In the genomic region with DNA sequence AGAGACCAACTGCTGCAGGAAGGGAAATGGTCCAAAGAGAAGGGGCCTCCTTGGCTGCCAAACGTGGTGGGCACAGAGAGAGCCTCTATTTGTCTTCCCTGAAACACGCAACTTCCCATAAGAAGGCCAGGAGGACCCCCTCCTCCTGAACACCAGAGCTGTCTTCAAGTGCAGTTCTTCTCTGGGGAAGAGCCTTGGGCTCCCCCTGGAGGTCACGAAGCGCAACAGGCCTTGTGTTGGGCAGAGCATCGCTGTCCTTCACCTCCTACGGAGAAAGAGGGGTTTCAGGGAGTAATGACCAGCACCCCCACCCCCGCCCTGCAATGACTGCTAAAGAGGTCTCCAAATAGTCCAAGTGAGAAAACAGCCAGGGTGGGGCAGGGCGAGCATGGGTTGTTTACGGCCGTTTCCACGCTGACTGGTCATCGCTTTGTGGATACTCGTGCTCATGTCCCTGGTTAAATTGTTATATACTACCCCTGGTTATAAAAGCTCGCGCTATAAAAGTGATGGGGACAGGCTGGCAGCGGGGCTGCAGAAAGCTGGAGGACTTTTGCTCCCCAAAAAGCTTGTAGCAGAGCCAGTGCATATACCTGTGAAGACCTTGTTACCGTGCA, we compare ENCODE assay signal across 8 cellular contexts.
DNase-seq lines count a peak whose midpoint lies in the region; ATAC-seq, FAIRE-seq and TF ChIP-seq lines count a peak whose summit lies in the region.

No MANE protein-coding gene starts in this region.

- ATAC-seq in pancreas: peak in 3 of 4 donors; percentile 63 to 74 (median 72)
- ATAC-seq in HG02840 (IDR thresholded peaks at IDR 0.05; ENCODE audit: low FRiP score, unreplicated experiment): no peak
- no peak for ATAC-seq in GM18505 (IDR thresholded peaks at IDR 0.05; ENCODE audit: unreplicated experiment)

- H3K4me3 ChIP-seq in epithelial cell of esophagus (ENCODE audit: low read length) (no peak overlapping the region), pancreas (no peak overlapping the region)

- peak; percentile 40 for DNase-seq in COR-L47 (lab: John Stamatoyannopoulos, UW)
- DNase-seq in HEK293T (ENCODE audit: extremely low spot score): peak; percentile 39
- peak; percentile 11 for DNase-seq in SW480 (ENCODE audit: low spot score)
- peak; percentile 11 for DNase-seq in epithelial cell of esophagus (ENCODE audit: low read depth)
- DNase-seq in pancreas: peak in 5 of 6 donors; percentile 4 to 65 (median 29)
- DNase-seq in occipital lobe (lab: John Stamatoyannopoulos, UW): no peak

- WGBS in pancreas, 2 donors: 34 to 38% methylated on average over 17 of the region's 17 CpGs

- H3K36me3 ChIP-seq in pancreas: no peaks in the 10 kb centered on the region

- H3K4me1 ChIP-seq in pancreas: no peaks in the 10 kb centered on the region

- no peak for TF ChIP-seq POLR2A in GM18505 (IDR thresholded peaks at IDR 0.05; ENCODE audit: borderline replicate concordance, extremely low read depth, insufficient read depth, insufficient read length)

- POLR2A ChIA-PET in HEK293T (lab: Yijun Ruan, JAX): no interaction called here

- intact Hi-C loops in pancreas (cut with DNase I): no loop called here

- TF ChIP-seq CTCF in epithelial cell of esophagus (IDR thresholded peaks at IDR 0.05; ENCODE audit: insufficient read depth, low read depth, low read length, missing control alignments): peak; percentile 35
- peak; percentile 54 to 85 (median 72) for TF ChIP-seq CTCF in pancreas (IDR thresholded peaks at IDR 0.05)

- H3K27me3 ChIP-seq in pancreas: no peaks in the 10 kb centered on the region

- no peak for FAIRE-seq in pancreas (lab: Jason Lieb, UNC)

- CTCF ChIA-PET in HEK293T (lab: Yijun Ruan, JAX): interaction anchor here (1.0 kb wide), 1 partner anchor 314 kb away, joined by 3 read pairs; no protein-coding TSS in a partner anchor

- no peaks in the 10 kb centered on the region for H3K9me3 ChIP-seq in pancreas

- no peak overlapping the region for H3K27ac ChIP-seq in pancreas

TF ChIP-seq in HEK293T, 16 proteins besides CTCF, POLR2A, EP300 and RAD21:
- TF ChIP-seq BHLHE40 (IDR thresholded peaks at IDR 0.05; ENCODE audit: borderline replicate concordance) (no peak), ZNF384 (IDR thresholded peaks at IDR 0.05) (no peak), FOXA1 (IDR thresholded peaks at IDR 0.05) (no peak), FOXK2 (IDR thresholded peaks at IDR 0.05) (no peak), ELF4 (IDR thresholded peaks at IDR 0.05) (no peak), SUZ12 (IDR thresholded peaks at IDR 0.05) (no peak), L3MBTL2 (conservative IDR thresholded peaks at IDR 0.05) (no peak), LEF1 (IDR thresholded peaks at IDR 0.05; ENCODE audit: borderline replicate concordance) (no peak), CTBP1 (IDR thresholded peaks at IDR 0.05; ENCODE audit: borderline replicate concordance) (no peak), TARDBP (IDR thresholded peaks at IDR 0.05) (no peak), NFRKB (IDR thresholded peaks at IDR 0.05) (no peak), FOXM1 (IDR thresholded peaks at IDR 0.05; ENCODE audit: borderline replicate concordance) (no peak), SP1 (IDR thresholded peaks at IDR 0.05) (no peak), HDGF (IDR thresholded peaks at IDR 0.05; ENCODE audit: borderline replicate concordance) (no peak), ARNT (IDR thresholded peaks at IDR 0.05) (no peak)
- TF ChIP-seq, protein P1, sequence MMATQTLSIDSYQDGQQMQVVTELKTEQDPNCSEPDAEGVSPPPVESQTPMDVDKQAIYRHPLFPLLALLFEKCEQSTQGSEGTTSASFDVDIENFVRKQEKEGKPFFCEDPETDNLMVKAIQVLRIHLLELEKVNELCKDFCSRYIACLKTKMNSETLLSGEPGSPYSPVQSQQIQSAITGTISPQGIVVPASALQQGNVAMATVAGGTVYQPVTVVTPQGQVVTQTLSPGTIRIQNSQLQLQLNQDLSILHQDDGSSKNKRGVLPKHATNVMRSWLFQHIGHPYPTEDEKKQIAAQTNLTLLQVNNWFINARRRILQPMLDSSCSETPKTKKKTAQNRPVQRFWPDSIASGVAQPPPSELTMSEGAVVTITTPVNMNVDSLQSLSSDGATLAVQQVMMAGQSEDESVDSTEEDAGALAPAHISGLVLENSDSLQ (IDR thresholded peaks at IDR 0.05): no peak

Comparison
In these comparisons a context has a peak if more than half of its experiments do, and no peak if none do; other contexts are left out.
1. ATAC-seq: peak in pancreas (3 of 4); none in HG02840 (single experiment) and GM18505 (single experiment).